Comparison of ENCODE assay signal across 15 cellular contexts in genomic region chr2:81901017-81901416, GRCh38.
A peak's percentile ranks its signal among the peaks of the same experiment; 100 is the strongest.
DNase-seq lines count a peak whose midpoint lies in the region; FAIRE-seq and TF ChIP-seq lines count a peak whose summit lies in the region.
"Had no signal": no experiment of that assay in that cellular context is flagged by ENCODE, and none has a peak within 500 bp of the region (broad histone marks: within the 10 kb centered on the region; RNA-seq: fewer than 3 reads in every experiment).

No MANE protein-coding gene starts in this region.

- no peaks in the 10 kb centered on the region for H3K36me3 ChIP-seq in BE2C
- H3K36me3 ChIP-seq: colonic mucosa had no signal

- no peak overlapping the region for H3K27ac ChIP-seq in VCaP
- H3K27ac ChIP-seq: colonic mucosa, GM23248 had no signal

- H3K9me3 ChIP-seq in BE2C = no peaks in the 10 kb centered on the region
- H3K9me3 ChIP-seq: colonic mucosa had no signal

- H3K4me3 ChIP-seq in BE2C (ENCODE audit: low read depth, low read length) = no peak overlapping the region
- H3K4me3 ChIP-seq: colonic mucosa, GM23248 had no signal

- no peaks in the 10 kb centered on the region for H3K4me1 ChIP-seq in BE2C
- H3K4me1 ChIP-seq: colonic mucosa had no signal

- FAIRE-seq in D721Med (lab: Jason Lieb, UNC) (no peak), HTR-8/SVneo (lab: Jason Lieb, UNC) (no peak)
- FAIRE-seq: keratinocyte had no signal

- DNase-seq in D721Med (ENCODE audit: insufficient read length, low spot score) (no peak), HTR-8/SVneo (ENCODE audit: insufficient read length, low spot score) (peak; percentile 3), kidney tubule cell (ENCODE audit: low spot score) (peak; percentile 9), NCI-H226 (no peak), BE2C (no peak), C1 segment of cervical spinal cord (lab: John Stamatoyannopoulos, UW) (no peak), NCI-H345 (lab: John Stamatoyannopoulos, UW) (no peak)
- DNase-seq: activated CD4-positive, alpha-beta memory T cell treated with anti-CD3 and anti-CD28 coated beads, Interleukin-2, amount 10 ng/mL, durations not matched to agents 7 days and 5 days; activated naive CD4-positive, alpha-beta T cell treated with Interleukin-2 at 50 U/mL for 16 hours; colonic mucosa; GM23248; naive thymus-derived CD8-positive, alpha-beta T cell; NCI-H1694 had no signal

- peak; percentile 6 for TF ChIP-seq CTCF in D721Med (IDR thresholded peaks at IDR 0.05; ENCODE audit: insufficient read depth, missing control alignments)
- TF ChIP-seq CTCF in VCaP (conservative IDR thresholded peaks at IDR 0.05) = peak; percentile 68
- no peak for TF ChIP-seq CTCF in BE2C (IDR thresholded peaks at IDR 0.05; ENCODE audit: low read depth, low read length)

- no peaks in the 10 kb centered on the region for H3K27me3 ChIP-seq in BE2C
- H3K27me3 ChIP-seq: colonic mucosa had no signal

Comparison
In these comparisons a context has a peak if more than half of its experiments do, and no peak if none do; other contexts are left out.
1. DNase-seq: peak in HTR-8/SVneo (single experiment) and kidney tubule cell (single experiment); none in D721Med (single experiment), NCI-H226 (single experiment), BE2C (single experiment), C1 segment of cervical spinal cord (0 of 14) and NCI-H345 (single experiment).